ENCODE assay signal across 1 cellular context in the genomic region with DNA sequence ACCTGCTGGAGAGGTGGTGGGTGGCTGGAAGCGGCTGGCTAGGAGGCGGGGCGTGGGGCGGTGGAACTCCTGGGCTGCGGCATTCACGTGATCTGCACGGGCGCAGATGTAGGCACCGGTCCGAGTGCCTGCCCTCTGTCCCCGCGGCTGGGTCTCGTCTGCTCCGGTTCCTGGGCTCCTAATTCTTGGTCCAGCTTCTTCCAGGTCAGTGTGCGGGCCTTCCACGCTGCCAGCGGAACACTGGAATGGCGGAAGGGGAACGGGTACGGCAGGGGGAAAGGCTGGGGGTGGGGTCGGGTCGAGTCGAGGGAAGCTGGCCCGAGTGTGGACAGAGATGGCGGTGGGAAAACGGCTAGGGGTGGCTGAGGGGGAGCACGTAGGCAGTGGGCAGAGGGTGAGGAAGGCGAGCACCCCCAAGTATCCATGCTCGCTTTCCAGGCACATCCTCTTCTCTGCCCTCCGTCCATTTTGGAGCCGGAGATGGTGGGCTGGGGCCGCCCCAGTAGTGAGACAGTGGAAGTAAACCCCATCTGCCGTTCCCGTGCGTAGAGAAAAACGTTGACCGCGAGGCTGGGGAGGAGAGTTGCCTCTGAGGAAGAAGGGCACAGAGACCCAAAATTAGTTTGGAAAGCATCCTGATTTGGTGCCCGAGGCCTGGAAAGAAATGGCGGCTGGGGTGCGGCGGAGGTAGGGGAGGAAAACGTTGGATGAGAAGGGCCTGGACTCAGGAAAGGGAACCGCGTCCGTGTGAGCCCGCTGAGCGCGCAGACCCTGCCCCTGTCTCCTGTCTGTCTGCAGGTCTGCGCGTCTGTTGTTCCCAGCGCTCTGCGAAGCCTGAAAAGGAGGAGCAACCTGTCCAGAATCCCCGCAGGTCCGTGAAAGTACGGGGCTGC.
TF ChIP-seq lines count a peak whose summit lies in the region.

TSS of gene TCEAL4 (plus strand) at position 95 of the 893 bp plus-strand sequence. CDS start 1,161 bp downstream, outside the sequence.

TF ChIP-seq in WTC11, 78 proteins besides CTCF, POLR2A, EP300 and RAD21 (continued from another document):
- TF ChIP-seq, protein P1, sequence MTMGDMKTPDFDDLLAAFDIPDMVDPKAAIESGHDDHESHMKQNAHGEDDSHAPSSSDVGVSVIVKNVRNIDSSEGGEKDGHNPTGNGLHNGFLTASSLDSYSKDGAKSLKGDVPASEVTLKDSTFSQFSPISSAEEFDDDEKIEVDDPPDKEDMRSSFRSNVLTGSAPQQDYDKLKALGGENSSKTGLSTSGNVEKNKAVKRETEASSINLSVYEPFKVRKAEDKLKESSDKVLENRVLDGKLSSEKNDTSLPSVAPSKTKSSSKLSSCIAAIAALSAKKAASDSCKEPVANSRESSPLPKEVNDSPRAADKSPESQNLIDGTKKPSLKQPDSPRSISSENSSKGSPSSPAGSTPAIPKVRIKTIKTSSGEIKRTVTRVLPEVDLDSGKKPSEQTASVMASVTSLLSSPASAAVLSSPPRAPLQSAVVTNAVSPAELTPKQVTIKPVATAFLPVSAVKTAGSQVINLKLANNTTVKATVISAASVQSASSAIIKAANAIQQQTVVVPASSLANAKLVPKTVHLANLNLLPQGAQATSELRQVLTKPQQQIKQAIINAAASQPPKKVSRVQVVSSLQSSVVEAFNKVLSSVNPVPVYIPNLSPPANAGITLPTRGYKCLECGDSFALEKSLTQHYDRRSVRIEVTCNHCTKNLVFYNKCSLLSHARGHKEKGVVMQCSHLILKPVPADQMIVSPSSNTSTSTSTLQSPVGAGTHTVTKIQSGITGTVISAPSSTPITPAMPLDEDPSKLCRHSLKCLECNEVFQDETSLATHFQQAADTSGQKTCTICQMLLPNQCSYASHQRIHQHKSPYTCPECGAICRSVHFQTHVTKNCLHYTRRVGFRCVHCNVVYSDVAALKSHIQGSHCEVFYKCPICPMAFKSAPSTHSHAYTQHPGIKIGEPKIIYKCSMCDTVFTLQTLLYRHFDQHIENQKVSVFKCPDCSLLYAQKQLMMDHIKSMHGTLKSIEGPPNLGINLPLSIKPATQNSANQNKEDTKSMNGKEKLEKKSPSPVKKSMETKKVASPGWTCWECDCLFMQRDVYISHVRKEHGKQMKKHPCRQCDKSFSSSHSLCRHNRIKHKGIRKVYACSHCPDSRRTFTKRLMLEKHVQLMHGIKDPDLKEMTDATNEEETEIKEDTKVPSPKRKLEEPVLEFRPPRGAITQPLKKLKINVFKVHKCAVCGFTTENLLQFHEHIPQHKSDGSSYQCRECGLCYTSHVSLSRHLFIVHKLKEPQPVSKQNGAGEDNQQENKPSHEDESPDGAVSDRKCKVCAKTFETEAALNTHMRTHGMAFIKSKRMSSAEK (CRISPR knock-in tag; IDR thresholded peaks at IDR 0.05; ENCODE audit: borderline replicate concordance), result no peak
- TF ChIP-seq MAX (CRISPR knock-in tag; IDR thresholded peaks at IDR 0.05), result 0 out of 2 replicates have a peak, but pooled peaks have one; percentile 2
- TF ChIP-seq, protein P2, sequence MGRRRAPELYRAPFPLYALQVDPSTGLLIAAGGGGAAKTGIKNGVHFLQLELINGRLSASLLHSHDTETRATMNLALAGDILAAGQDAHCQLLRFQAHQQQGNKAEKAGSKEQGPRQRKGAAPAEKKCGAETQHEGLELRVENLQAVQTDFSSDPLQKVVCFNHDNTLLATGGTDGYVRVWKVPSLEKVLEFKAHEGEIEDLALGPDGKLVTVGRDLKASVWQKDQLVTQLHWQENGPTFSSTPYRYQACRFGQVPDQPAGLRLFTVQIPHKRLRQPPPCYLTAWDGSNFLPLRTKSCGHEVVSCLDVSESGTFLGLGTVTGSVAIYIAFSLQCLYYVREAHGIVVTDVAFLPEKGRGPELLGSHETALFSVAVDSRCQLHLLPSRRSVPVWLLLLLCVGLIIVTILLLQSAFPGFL (CRISPR knock-in tag; IDR thresholded peaks at IDR 0.05; ENCODE audit: borderline replicate concordance), result no peak
- TF ChIP-seq, protein P3, sequence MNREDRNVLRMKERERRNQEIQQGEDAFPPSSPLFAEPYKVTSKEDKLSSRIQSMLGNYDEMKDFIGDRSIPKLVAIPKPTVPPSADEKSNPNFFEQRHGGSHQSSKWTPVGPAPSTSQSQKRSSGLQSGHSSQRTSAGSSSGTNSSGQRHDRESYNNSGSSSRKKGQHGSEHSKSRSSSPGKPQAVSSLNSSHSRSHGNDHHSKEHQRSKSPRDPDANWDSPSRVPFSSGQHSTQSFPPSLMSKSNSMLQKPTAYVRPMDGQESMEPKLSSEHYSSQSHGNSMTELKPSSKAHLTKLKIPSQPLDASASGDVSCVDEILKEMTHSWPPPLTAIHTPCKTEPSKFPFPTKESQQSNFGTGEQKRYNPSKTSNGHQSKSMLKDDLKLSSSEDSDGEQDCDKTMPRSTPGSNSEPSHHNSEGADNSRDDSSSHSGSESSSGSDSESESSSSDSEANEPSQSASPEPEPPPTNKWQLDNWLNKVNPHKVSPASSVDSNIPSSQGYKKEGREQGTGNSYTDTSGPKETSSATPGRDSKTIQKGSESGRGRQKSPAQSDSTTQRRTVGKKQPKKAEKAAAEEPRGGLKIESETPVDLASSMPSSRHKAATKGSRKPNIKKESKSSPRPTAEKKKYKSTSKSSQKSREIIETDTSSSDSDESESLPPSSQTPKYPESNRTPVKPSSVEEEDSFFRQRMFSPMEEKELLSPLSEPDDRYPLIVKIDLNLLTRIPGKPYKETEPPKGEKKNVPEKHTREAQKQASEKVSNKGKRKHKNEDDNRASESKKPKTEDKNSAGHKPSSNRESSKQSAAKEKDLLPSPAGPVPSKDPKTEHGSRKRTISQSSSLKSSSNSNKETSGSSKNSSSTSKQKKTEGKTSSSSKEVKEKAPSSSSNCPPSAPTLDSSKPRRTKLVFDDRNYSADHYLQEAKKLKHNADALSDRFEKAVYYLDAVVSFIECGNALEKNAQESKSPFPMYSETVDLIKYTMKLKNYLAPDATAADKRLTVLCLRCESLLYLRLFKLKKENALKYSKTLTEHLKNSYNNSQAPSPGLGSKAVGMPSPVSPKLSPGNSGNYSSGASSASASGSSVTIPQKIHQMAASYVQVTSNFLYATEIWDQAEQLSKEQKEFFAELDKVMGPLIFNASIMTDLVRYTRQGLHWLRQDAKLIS (CRISPR knock-in tag; IDR thresholded peaks at IDR 0.05; ENCODE audit: borderline replicate concordance), result no peak
- TF ChIP-seq ATF1 (CRISPR knock-in tag; IDR thresholded peaks at IDR 0.05), result no peak
- TF ChIP-seq ZNF219 (CRISPR knock-in tag; IDR thresholded peaks at IDR 0.05; ENCODE audit: borderline replicate concordance), result no peak
- TF ChIP-seq, protein P4, sequence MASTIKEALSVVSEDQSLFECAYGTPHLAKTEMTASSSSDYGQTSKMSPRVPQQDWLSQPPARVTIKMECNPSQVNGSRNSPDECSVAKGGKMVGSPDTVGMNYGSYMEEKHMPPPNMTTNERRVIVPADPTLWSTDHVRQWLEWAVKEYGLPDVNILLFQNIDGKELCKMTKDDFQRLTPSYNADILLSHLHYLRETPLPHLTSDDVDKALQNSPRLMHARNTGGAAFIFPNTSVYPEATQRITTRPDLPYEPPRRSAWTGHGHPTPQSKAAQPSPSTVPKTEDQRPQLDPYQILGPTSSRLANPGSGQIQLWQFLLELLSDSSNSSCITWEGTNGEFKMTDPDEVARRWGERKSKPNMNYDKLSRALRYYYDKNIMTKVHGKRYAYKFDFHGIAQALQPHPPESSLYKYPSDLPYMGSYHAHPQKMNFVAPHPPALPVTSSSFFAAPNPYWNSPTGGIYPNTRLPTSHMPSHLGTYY (CRISPR knock-in tag; IDR thresholded peaks at IDR 0.05), result no peak
- TF ChIP-seq KAT7 (CRISPR knock-in tag; IDR thresholded peaks at IDR 0.05; ENCODE audit: borderline replicate concordance), result no peak
- TF ChIP-seq SP1 (CRISPR knock-in tag; conservative IDR thresholded peaks at IDR 0.05), result 0 out of 2 replicates have a peak, but pooled peaks have one; percentile 30
- no peak for TF ChIP-seq RORB (CRISPR knock-in tag; IDR thresholded peaks at IDR 0.05)
- TF ChIP-seq, protein P5, sequence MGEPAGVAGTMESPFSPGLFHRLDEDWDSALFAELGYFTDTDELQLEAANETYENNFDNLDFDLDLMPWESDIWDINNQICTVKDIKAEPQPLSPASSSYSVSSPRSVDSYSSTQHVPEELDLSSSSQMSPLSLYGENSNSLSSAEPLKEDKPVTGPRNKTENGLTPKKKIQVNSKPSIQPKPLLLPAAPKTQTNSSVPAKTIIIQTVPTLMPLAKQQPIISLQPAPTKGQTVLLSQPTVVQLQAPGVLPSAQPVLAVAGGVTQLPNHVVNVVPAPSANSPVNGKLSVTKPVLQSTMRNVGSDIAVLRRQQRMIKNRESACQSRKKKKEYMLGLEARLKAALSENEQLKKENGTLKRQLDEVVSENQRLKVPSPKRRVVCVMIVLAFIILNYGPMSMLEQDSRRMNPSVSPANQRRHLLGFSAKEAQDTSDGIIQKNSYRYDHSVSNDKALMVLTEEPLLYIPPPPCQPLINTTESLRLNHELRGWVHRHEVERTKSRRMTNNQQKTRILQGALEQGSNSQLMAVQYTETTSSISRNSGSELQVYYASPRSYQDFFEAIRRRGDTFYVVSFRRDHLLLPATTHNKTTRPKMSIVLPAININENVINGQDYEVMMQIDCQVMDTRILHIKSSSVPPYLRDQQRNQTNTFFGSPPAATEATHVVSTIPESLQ (CRISPR knock-in tag; IDR thresholded peaks at IDR 0.05), result no peak
- no peak for TF ChIP-seq IRF2 (CRISPR knock-in tag; IDR thresholded peaks at IDR 0.05; ENCODE audit: borderline replicate concordance, low read depth)
- no peak for TF ChIP-seq NR1H2 (CRISPR knock-in tag; IDR thresholded peaks at IDR 0.05)
- no peak for TF ChIP-seq RELA (CRISPR knock-in tag; IDR thresholded peaks at IDR 0.05; ENCODE audit: borderline replicate concordance)
- peak; percentile 77 for TF ChIP-seq USF2 (CRISPR knock-in tag; IDR thresholded peaks at IDR 0.05)
- TF ChIP-seq, protein P6, sequence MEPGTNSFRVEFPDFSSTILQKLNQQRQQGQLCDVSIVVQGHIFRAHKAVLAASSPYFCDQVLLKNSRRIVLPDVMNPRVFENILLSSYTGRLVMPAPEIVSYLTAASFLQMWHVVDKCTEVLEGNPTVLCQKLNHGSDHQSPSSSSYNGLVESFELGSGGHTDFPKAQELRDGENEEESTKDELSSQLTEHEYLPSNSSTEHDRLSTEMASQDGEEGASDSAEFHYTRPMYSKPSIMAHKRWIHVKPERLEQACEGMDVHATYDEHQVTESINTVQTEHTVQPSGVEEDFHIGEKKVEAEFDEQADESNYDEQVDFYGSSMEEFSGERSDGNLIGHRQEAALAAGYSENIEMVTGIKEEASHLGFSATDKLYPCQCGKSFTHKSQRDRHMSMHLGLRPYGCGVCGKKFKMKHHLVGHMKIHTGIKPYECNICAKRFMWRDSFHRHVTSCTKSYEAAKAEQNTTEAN (CRISPR knock-in tag; IDR thresholded peaks at IDR 0.05), result no peak
- no peak for TF ChIP-seq ZNF232 (CRISPR knock-in tag; IDR thresholded peaks at IDR 0.05)
